ENCODE assay signal across 9 cellular contexts in genomic region chr16:87489434-87490045, GRCh38. TPM values are rescaled to one million over a fixed set of nuclear protein-coding genes. Genes with fewer than 3 reads are reported as not detected.
A peak's percentile ranks its signal among the peaks of the same experiment; 100 is the strongest.
DNase-seq lines count a peak whose midpoint lies in the region; ATAC-seq and TF ChIP-seq lines count a peak whose summit lies in the region.
"Had no signal": no experiment of that assay in that cellular context is flagged by ENCODE, and none has a peak within 500 bp of the region (broad histone marks: within the 10 kb centered on the region; RNA-seq: fewer than 3 reads in every experiment).

No MANE protein-coding gene starts in this region.

- H3K4me1 Mint-ChIP-seq in activated B cell treated with CpG ODN at 0.5 μM for 24 hours = peaks cover 22% of the 10 kb centered on the region
- H3K4me1 Mint-ChIP-seq in stimulated activated memory B cell treated with anti-CD40 and anti-IgM and Interleukin-4, amounts not matched to agents 10 μg/mL and 1 μg/mL and 100 μg/mL, for 72 hours = peaks cover 30% of the 10 kb centered on the region

- no peak for ATAC-seq in activated B cell treated with CpG ODN at 0.5 μM for 24 hours (ENCODE audit: low read depth)
- ATAC-seq in HG02759 (IDR thresholded peaks at IDR 0.05; ENCODE audit: unreplicated experiment) = no peak
- ATAC-seq in stimulated activated memory B cell treated with anti-CD40 and anti-IgM and Interleukin-4, amounts not matched to agents 10 μg/mL and 1 μg/mL and 100 μg/mL, for 72 hours = no peak

- CTCF ChIA-PET in activated B cell treated with CpG ODN at 0.5 μM for 24 hours (lab: Charles Lee) = no interaction called here

- peaks cover 2% of the 10 kb centered on the region for H3K36me3 Mint-ChIP-seq in activated B cell treated with CpG ODN at 0.5 μM for 24 hours (ENCODE audit: low read depth)
- no peaks in the 10 kb centered on the region for H3K36me3 Mint-ChIP-seq in stimulated activated memory B cell treated with anti-CD40 and anti-IgM and Interleukin-4, amounts not matched to agents 10 μg/mL and 1 μg/mL and 100 μg/mL, for 72 hours
- H3K36me3 Mint-ChIP-seq: activated naive CD8-positive, alpha-beta T cell treated with anti-CD3 and anti-CD28 coated beads, Interleukin-2, amount 10 ng/mL, durations not matched to agents 7 days and 5 days had no signal

- intact Hi-C loops in activated B cell treated with CpG ODN at 0.5 μM for 24 hours (cut with micrococcal nuclease) = loop anchor here (10.0 kb wide), 5 partner anchors 215 to 1935 kb away; partner anchors contain the start of genes BANP and C16orf74

- H3K4me3 ChIP-seq in HAP-1 (peak overlapping the region; percentile 50), fibroblast of villous mesenchyme (ENCODE audit: low read depth, low read length) (peak overlapping the region; percentile 55), skin epidermis (peak overlapping the region in 4 of 7 experiments; percentile 33 to 47 (median 43))

- no peaks in the 10 kb centered on the region for H3K9me3 ChIP-seq in HAP-1

- peaks cover 11% of the 10 kb centered on the region for H3K4me1 ChIP-seq in HAP-1

- H3K27ac ChIP-seq in skin epidermis = peak overlapping the region in 7 of 21 experiments; percentile 10 to 75 (median 54)

- in situ Hi-C loops in HAP-1 (cut with MboI; ENCODE audit: low sequenced_read_pairs) = no loop called here

- H3K9me3 Mint-ChIP-seq in activated B cell treated with CpG ODN at 0.5 μM for 24 hours = no peaks in the 10 kb centered on the region
- no peaks in the 10 kb centered on the region for H3K9me3 Mint-ChIP-seq in stimulated activated memory B cell treated with anti-CD40 and anti-IgM and Interleukin-4, amounts not matched to agents 10 μg/mL and 1 μg/mL and 100 μg/mL, for 72 hours
- H3K9me3 Mint-ChIP-seq: activated naive CD8-positive, alpha-beta T cell treated with anti-CD3 and anti-CD28 coated beads, Interleukin-2, amount 10 ng/mL, durations not matched to agents 7 days and 5 days had no signal

- peak; percentile 54 to 60 for DNase-seq in HAP-1 (ENCODE audit: low spot score in 2 of 2)
- DNase-seq in activated B cell treated with CpG ODN at 0.5 μM for 24 hours = no peak
- no peak for DNase-seq in fibroblast of villous mesenchyme (ENCODE audit: low read depth)
- no peak for DNase-seq in NOMO-1 (lab: John Stamatoyannopoulos, UW; ENCODE audit: unreplicated experiment in 2 of 2)
- DNase-seq: activated naive CD8-positive, alpha-beta T cell treated with anti-CD3 and anti-CD28 coated beads, Interleukin-2, amount 10 ng/mL, durations not matched to agents 7 days and 5 days; Right ventricle myocardium superior had no signal

- TF ChIP-seq CTCF in activated B cell treated with CpG ODN at 0.5 μM for 24 hours (IDR thresholded peaks at IDR 0.05) = no peak
- no peak for TF ChIP-seq CTCF in fibroblast of villous mesenchyme (IDR thresholded peaks at IDR 0.05; ENCODE audit: insufficient read depth, low read depth, low read length)

- peaks cover 16% of the 10 kb centered on the region for H3K27me3 Mint-ChIP-seq in activated B cell treated with CpG ODN at 0.5 μM for 24 hours
- H3K27me3 Mint-ChIP-seq in stimulated activated memory B cell treated with anti-CD40 and anti-IgM and Interleukin-4, amounts not matched to agents 10 μg/mL and 1 μg/mL and 100 μg/mL, for 72 hours = peaks cover 44% of the 10 kb centered on the region

- no peaks in the 10 kb centered on the region for H3K27me3 ChIP-seq in HAP-1 (ENCODE audit: low read depth)

- H3K36me3 ChIP-seq in HAP-1 (replicated peaks) = 0 out of 2 replicates have a peak, but pooled peaks cover 3% of the 10 kb centered on the region

- POLR2A ChIA-PET in activated B cell treated with CpG ODN at 0.5 μM for 24 hours (lab: Charles Lee) = no interaction called here

- H3K27ac Mint-ChIP-seq in activated B cell treated with CpG ODN at 0.5 μM for 24 hours = no peak overlapping the region
- no peak overlapping the region for H3K27ac Mint-ChIP-seq in stimulated activated memory B cell treated with anti-CD40 and anti-IgM and Interleukin-4, amounts not matched to agents 10 μg/mL and 1 μg/mL and 100 μg/mL, for 72 hours
- H3K27ac Mint-ChIP-seq: activated naive CD8-positive, alpha-beta T cell treated with anti-CD3 and anti-CD28 coated beads, Interleukin-2, amount 10 ng/mL, durations not matched to agents 7 days and 5 days had no signal

- H3K4me3 Mint-ChIP-seq in activated B cell treated with CpG ODN at 0.5 μM for 24 hours = peak overlapping the region; percentile 7
- H3K4me3 Mint-ChIP-seq in stimulated activated memory B cell treated with anti-CD40 and anti-IgM and Interleukin-4, amounts not matched to agents 10 μg/mL and 1 μg/mL and 100 μg/mL, for 72 hours = no peak overlapping the region

RNA-seq across cellular contexts. Expression of gene ZCCHC14, which starts 3.3 kb away (rescaled TPM):
- total RNA-seq in activated B cell treated with CpG ODN at 0.5 μM for 24 hours = 3.4 and 3.8 TPM in 2 replicates
- total RNA-seq in fibroblast of villous mesenchyme = 8.2 and 13.2 TPM in 2 replicates

Comparison
In these comparisons a context has a peak if more than half of its experiments do, and no peak if none do; other contexts are left out.
1. DNase-seq: peak in HAP-1 (2 of 2); none in activated B cell treated with CpG ODN at 0.5 μM for 24 hours (single experiment), fibroblast of villous mesenchyme (single experiment) and NOMO-1 (0 of 2).
2. Peak in every context shown above with its lines, with median percentiles within 50 percentile points of each other: H3K4me3 ChIP-seq.